Comparison of ENCODE assay signal across 20 cellular contexts in genomic region chr10:69226919-69227450, GRCh38. TPM values are rescaled to one million over a fixed set of nuclear protein-coding genes. Genes with fewer than 3 reads are reported as not detected.
"Had no signal": no experiment of that assay in that cellular context is flagged by ENCODE, and none has a peak within 500 bp of the region (broad histone marks: within the 10 kb centered on the region; RNA-seq: fewer than 3 reads in every experiment).

No MANE protein-coding gene starts in this region.

- H3K36me3 ChIP-seq: neural progenitor cell, pancreas, prostate gland had no signal

- H3K4me3 Mint-ChIP-seq: neural progenitor cell had no signal

- H3K9me3 ChIP-seq: mucosa of descending colon, pancreas, prostate gland had no signal

- H3K4me3 ChIP-seq: coronary artery, hepatocyte, mucosa of descending colon, neural progenitor cell, pancreas, prostate gland had no signal

- ATAC-seq: left lobe of liver; mucosa of descending colon; naive thymus-derived CD8-positive, alpha-beta T cell; pancreas; sciatic nerve had no signal

- H3K27me3 ChIP-seq: hepatocyte, neural progenitor cell, pancreas had no signal

- H3K27me3 Mint-ChIP-seq: naive thymus-derived CD8-positive, alpha-beta T cell had no signal

- H3K27ac Mint-ChIP-seq: neural progenitor cell had no signal

- H3K36me3 Mint-ChIP-seq: naive thymus-derived CD8-positive, alpha-beta T cell; neural progenitor cell had no signal

- H3K27ac ChIP-seq: coronary artery, hepatocyte, neural progenitor cell, pancreas, prostate gland had no signal

- DNase-seq: effector CD4-positive, alpha-beta T cell; foreskin melanocyte; head of caudate nucleus; islet precursor cell; mammary epithelial cell; mucosa of descending colon; naive thymus-derived CD8-positive, alpha-beta T cell; occipital lobe; stimulated activated CD4-positive, alpha-beta T cell treated with anti-CD3 and anti-CD28 coated beads, Interleukin-2, amount 100 ng/mL, for 24 hours; stimulated activated naive CD4-positive, alpha-beta T cell treated with Interleukin-2 at 50 U/mL for 16 hours; trophoblast cell had no signal

- H3K4me1 ChIP-seq: neural progenitor cell, pancreas, prostate gland had no signal

- H3K9me3 Mint-ChIP-seq: naive thymus-derived CD8-positive, alpha-beta T cell; neural progenitor cell had no signal

RNA-seq across cellular contexts. Expression of gene HKDC1, which starts 6.9 kb away (rescaled TPM):
- total RNA-seq: skeletal muscle tissue, urinary bladder had no signal
